Comparison of ENCODE assay signal across 20 cellular contexts in the genomic region with DNA sequence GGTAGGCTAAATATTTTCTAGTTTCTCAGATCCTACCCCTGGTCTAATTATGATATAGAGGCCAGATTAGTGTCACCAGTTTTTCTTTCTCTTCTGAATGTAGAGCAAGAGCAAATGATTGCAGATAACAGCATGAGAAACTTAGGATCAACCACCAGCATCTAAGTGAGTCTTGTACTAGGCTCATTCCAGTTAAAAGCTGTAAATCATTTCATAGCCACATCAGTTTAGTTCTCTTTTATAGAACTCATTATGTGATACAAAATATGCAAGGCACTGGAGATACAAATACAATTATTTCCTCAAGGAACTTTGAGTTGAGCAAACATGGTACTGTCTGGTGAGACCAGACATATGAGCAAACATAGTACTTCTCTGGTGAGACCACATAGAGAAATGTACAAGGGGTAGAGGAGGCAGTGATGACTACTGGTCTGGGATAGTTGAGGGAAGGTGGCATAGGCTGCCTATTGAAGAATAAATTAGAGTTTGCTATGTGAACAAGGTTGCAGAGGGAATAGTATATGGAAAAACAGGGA. TPM values are rescaled to one million over a fixed set of nuclear protein-coding genes. Genes with fewer than 3 reads are reported as not detected.
DNase-seq lines count a peak whose midpoint lies in the region; ATAC-seq and TF ChIP-seq lines count a peak whose summit lies in the region.
"Had no signal": no experiment of that assay in that cellular context is flagged by ENCODE, and none has a peak within 500 bp of the region (broad histone marks: within the 10 kb centered on the region; RNA-seq: fewer than 3 reads in every experiment).

No MANE protein-coding gene starts in this region.

- peak overlapping the region; percentile 93 for H3K27ac ChIP-seq in left ventricle myocardium inferior (replicated peaks)
- H3K27ac ChIP-seq in transverse colon: peak overlapping the region; percentile 76 to 90 (median 90)
- H3K27ac ChIP-seq: GM23248, RWPE1 had no signal

- H3K36me3 ChIP-seq in left ventricle myocardium inferior: peaks cover 3% of the 10 kb centered on the region
- H3K36me3 ChIP-seq in transverse colon: no peaks in the 10 kb centered on the region
- H3K36me3 ChIP-seq: BE2C had no signal

- intact Hi-C loops in left ventricle myocardium inferior (cut with micrococcal nuclease) (loop anchor here (5.0 kb wide), 1 partner anchor 144 kb away; no protein-coding TSS in a partner anchor), cardiac septum (cut with DNase I) (no loop called here), left colon (cut with DNase I, micrococcal nuclease) (no loop called here), transverse colon (cut with DNase I; ENCODE audit: low total_unique reads) (no loop called here), head of caudate nucleus (cut with DNase I) (no loop called here)

- in situ Hi-C loops in transverse colon (cut with MboI; ENCODE audit: low pct_ligation_motif_present in 1 of 4, low pct_unique_long_range_greater_than_20kb in 1 of 4, low sequenced_read_pairs in 3 of 4): loop anchor here in 1 of 4 donors (25.0 kb wide), 1 partner anchor 174 kb away; a partner anchor contains a TSS

- DNase-seq in left ventricle myocardium inferior: no peak
- DNase-seq in cardiac septum (ENCODE audit: low spot score): no peak
- DNase-seq in left colon: no peak
- DNase-seq in transverse colon: no peak
- DNase-seq in head of caudate nucleus: no peak
- no peak for DNase-seq in iPS-NIHi11 (ENCODE audit: low spot score)
- DNase-seq in stimulated activated naive CD4-positive, alpha-beta T cell treated with Interleukin-2 at 50 U/mL for 16 hours (lab: John Stamatoyannopoulos, UW): no peak
- DNase-seq: 8988T, ACHN, BE2C, GM23248, H7, HFFc6, KBM-7, NCI-H2029 treated with DMSO at 0.1 percent for 48 hours, NCI-H446 treated with DMSO at 0.1 percent for 48 hours, NCI-H526 treated with DMSO at 0.1 percent for 48 hours, SHP77 had no signal

- ATAC-seq in left colon: peak; percentile 68
- ATAC-seq: Panc1 had no signal

- H3K4me3 ChIP-seq in left ventricle myocardium inferior (no peak overlapping the region), transverse colon (no peak overlapping the region)
- H3K4me3 ChIP-seq: GM23248 had no signal

- H3K4me1 ChIP-seq in left ventricle myocardium inferior (peaks cover 52% of the 10 kb centered on the region), transverse colon (peaks cover 5 to 58% (median 29%) of the 10 kb centered on the region in 4 donors)

- H3K9me3 ChIP-seq in left ventricle myocardium inferior (replicated peaks): no peaks in the 10 kb centered on the region
- no peaks in the 10 kb centered on the region for H3K9me3 ChIP-seq in transverse colon
- H3K9me3 ChIP-seq: BE2C had no signal

- no peaks in the 10 kb centered on the region for H3K27me3 ChIP-seq in left ventricle myocardium inferior (ENCODE audit: low read depth)
- H3K27me3 ChIP-seq in transverse colon: no peaks in the 10 kb centered on the region
- H3K27me3 ChIP-seq: BE2C had no signal

- TF ChIP-seq CTCF in left ventricle myocardium inferior (IDR thresholded peaks at IDR 0.05; ENCODE audit: borderline replicate concordance) (no peak), transverse colon (IDR thresholded peaks at IDR 0.05) (no peak)

- TF ChIP-seq EP300 in transverse colon (IDR thresholded peaks at IDR 0.05; ENCODE audit: low read depth): no peak

- TF ChIP-seq POLR2A in transverse colon (IDR thresholded peaks at IDR 0.05): no peak

RNA-seq across cellular contexts. Expression of a gene that starts 59.5 kb away (rescaled TPM):
- 46.4 TPM for total RNA-seq in left ventricle myocardium inferior
- total RNA-seq in cardiac septum: 50.8 TPM
- total RNA-seq in left colon: 10 to 100 TPM; 22.1 to 27.6 TPM
- total RNA-seq in transverse colon: 10 to 100 TPM; 45.6 to 59.3 (median 56.3) TPM
